ENCODE assay signal across 27 cellular contexts in genomic region chr21:27040738-27041137, GRCh38.
"Had no signal": no experiment of that assay in that cellular context is flagged by ENCODE, and none has a peak within 500 bp of the region (broad histone marks: within the 10 kb centered on the region; RNA-seq: fewer than 3 reads in every experiment).

No MANE protein-coding gene starts in this region.

- H3K36me3 Mint-ChIP-seq: activated naive CD8-positive, alpha-beta T cell; brain; memory B cell; stimulated activated naive B cell treated with anti-CD40 and anti-IgM and Interleukin-4, amounts not matched to agents 10 μg/mL and 1 μg/mL and 100 μg/mL, for 72 hours had no signal

- H3K4me1 ChIP-seq: adrenal gland, stomach, thyroid gland, upper lobe of left lung, vagina had no signal

- H3K27me3 ChIP-seq: adrenal gland, stomach, thyroid gland, upper lobe of left lung, vagina had no signal

- H3K4me1 Mint-ChIP-seq: activated B cell treated with CpG ODN at 0.5 μM for 24 hours; memory B cell; stimulated activated naive B cell treated with anti-CD40 and anti-IgM and Interleukin-4, amounts not matched to agents 10 μg/mL and 1 μg/mL and 100 μg/mL, for 72 hours had no signal

- H3K4me3 ChIP-seq: adrenal gland, stomach, thyroid gland, upper lobe of left lung, vagina had no signal

- H3K36me3 ChIP-seq: adrenal gland, stomach, thyroid gland, upper lobe of left lung, vagina had no signal

- DNase-seq: activated B cell treated with CpG ODN at 0.5 μM for 24 hours; activated CD4-positive, alpha-beta T cell treated with anti-CD3 and anti-CD28 coated beads, Interleukin-2, amount 50 U/mL, for 4 hours; activated naive CD4-positive, alpha-beta T cell treated with Interleukin-2 at 50 U/mL for 16 hours; activated T-cell treated with anti-CD3 and anti-CD28 coated beads for 4 hours; activated T-cell treated with anti-CD3 and anti-CD28 coated beads, Interleukin-2, amount 50 U/mL, for 72 hours; adrenal gland; aorta; cortex of kidney; foreskin fibroblast; kidney; posterior cingulate gyrus; right cardiac atrium; stimulated activated CD4-positive, alpha-beta T cell treated with anti-CD3 and anti-CD28 coated beads, Interleukin-15, amount 100 ng/mL, for 24 hours; stimulated activated CD4-positive, alpha-beta T cell treated with anti-CD3 and anti-CD28 coated beads, Interleukin-2, amount 100 ng/mL, for 24 hours; stimulated activated naive B cell treated with anti-CD40 and anti-IgM and Interleukin-4, amounts not matched to agents 10 μg/mL and 1 μg/mL and 100 μg/mL, for 72 hours; stomach; SW 1271; T1000; thyroid gland; upper lobe of left lung had no signal

- H3K9me3 ChIP-seq: adrenal gland, stomach, thyroid gland, upper lobe of left lung, vagina had no signal

- H3K4me3 Mint-ChIP-seq: activated B cell treated with CpG ODN at 0.5 μM for 24 hours; activated naive CD8-positive, alpha-beta T cell; activated T-cell treated with anti-CD3 and anti-CD28 coated beads, Interleukin-2, amount 50 U/mL, for 72 hours; brain; memory B cell; nephron; stimulated activated naive B cell treated with anti-CD40 and anti-IgM and Interleukin-4, amounts not matched to agents 10 μg/mL and 1 μg/mL and 100 μg/mL, for 72 hours; T-helper 1 cell treated with Interleukin-12 subunit alpha and Interleukin-12 subunit beta and Interleukin-4 antibody, amounts not matched to agents 30 μg/mL and 1 μg/mL, for 36 hours had no signal

- H3K9me3 Mint-ChIP-seq: activated B cell treated with CpG ODN at 0.5 μM for 24 hours; activated T-cell treated with anti-CD3 and anti-CD28 coated beads, Interleukin-2, amount 50 U/mL, for 72 hours; memory B cell; nephron; stimulated activated naive B cell treated with anti-CD40 and anti-IgM and Interleukin-4, amounts not matched to agents 10 μg/mL and 1 μg/mL and 100 μg/mL, for 72 hours; T-helper 1 cell treated with Interleukin-12 subunit alpha and Interleukin-12 subunit beta and Interleukin-4 antibody, amounts not matched to agents 30 μg/mL and 1 μg/mL, for 36 hours had no signal

- H3K27ac ChIP-seq: adrenal gland, stomach, thyroid gland, upper lobe of left lung, vagina had no signal

- ATAC-seq: activated T-cell treated with anti-CD3 and anti-CD28 coated beads, Interleukin-2, amount 50 U/mL, for 72 hours; esophagus mucosa; right cardiac atrium; stimulated activated naive B cell treated with anti-CD40 and anti-IgM and Interleukin-4, amounts not matched to agents 10 μg/mL and 1 μg/mL and 100 μg/mL, for 72 hours had no signal

- H3K27me3 Mint-ChIP-seq: activated B cell treated with CpG ODN at 0.5 μM for 24 hours; activated naive CD8-positive, alpha-beta T cell; memory B cell; stimulated activated naive B cell treated with anti-CD40 and anti-IgM and Interleukin-4, amounts not matched to agents 10 μg/mL and 1 μg/mL and 100 μg/mL, for 72 hours had no signal

- H3K27ac Mint-ChIP-seq: activated B cell treated with CpG ODN at 0.5 μM for 24 hours; activated naive CD8-positive, alpha-beta T cell; activated T-cell treated with anti-CD3 and anti-CD28 coated beads, Interleukin-2, amount 50 U/mL, for 72 hours; brain; memory B cell; nephron; stimulated activated naive B cell treated with anti-CD40 and anti-IgM and Interleukin-4, amounts not matched to agents 10 μg/mL and 1 μg/mL and 100 μg/mL, for 72 hours; T-helper 1 cell treated with Interleukin-12 subunit alpha and Interleukin-12 subunit beta and Interleukin-4 antibody, amounts not matched to agents 30 μg/mL and 1 μg/mL, for 36 hours had no signal
